Comparison of ENCODE assay signal across 13 cellular contexts in the genomic region with DNA sequence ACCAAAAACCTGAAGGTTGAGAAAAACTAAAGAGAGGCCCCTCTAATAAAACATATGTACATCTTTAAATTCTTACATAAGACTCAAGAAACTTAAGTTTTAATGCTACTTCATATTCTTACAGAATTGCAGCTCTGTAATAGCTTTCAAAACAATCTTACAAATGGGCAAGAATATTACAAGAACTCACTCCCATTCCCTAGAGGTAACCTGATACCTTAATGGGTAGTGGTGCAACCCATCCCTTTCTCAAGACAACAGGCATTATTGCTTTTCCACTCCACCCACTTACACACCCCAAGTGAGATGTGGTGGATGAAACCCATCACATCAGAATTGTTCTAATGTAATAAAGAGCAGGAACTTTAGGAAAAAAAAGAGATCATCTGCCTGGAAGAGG.
DNase-seq lines count a peak whose midpoint lies in the region; ATAC-seq, FAIRE-seq and TF ChIP-seq lines count a peak whose summit lies in the region.
"Had no signal": no experiment of that assay in that cellular context is flagged by ENCODE, and none has a peak within 500 bp of the region (broad histone marks: within the 10 kb centered on the region; RNA-seq: fewer than 3 reads in every experiment).

No MANE protein-coding gene starts in this region.

- no peak for TF ChIP-seq POLR2A in uterus (IDR thresholded peaks at IDR 0.05)

- H3K36me3 ChIP-seq in ascending aorta, result no peaks in the 10 kb centered on the region
- no peaks in the 10 kb centered on the region for H3K36me3 ChIP-seq in uterus
- H3K36me3 ChIP-seq: right lobe of liver had no signal

- no peak overlapping the region for H3K4me3 Mint-ChIP-seq in mesothelial cell of epicardium

- H3K27ac Mint-ChIP-seq in mesothelial cell of epicardium, result peak overlapping the region; percentile 31

- FAIRE-seq in frontal cortex (lab: Jason Lieb, UNC), result no peak

- no peak for DNase-seq in right cardiac atrium
- no peak for DNase-seq in Right ventricle myocardium superior
- DNase-seq in ascending aorta (ENCODE audit: low spot score in 2 of 2), result no peak
- no peak for DNase-seq in mesothelial cell of epicardium (ENCODE audit: low spot score in 2 of 2, unreplicated experiment in 2 of 2)
- DNase-seq in uterus, result no peak
- DNase-seq in frontal cortex (ENCODE audit: low spot score in 2 of 2), result no peak
- DNase-seq: central memory CD4-positive, alpha-beta T cell; NCI-H1417; right lobe of liver; T1000 had no signal

- H3K36me3 Mint-ChIP-seq in mesothelial cell of epicardium, result peaks cover 4% of the 10 kb centered on the region

- no peaks in the 10 kb centered on the region for H3K9me3 Mint-ChIP-seq in mesothelial cell of epicardium

- H3K9me3 ChIP-seq in right cardiac atrium (ENCODE audit: control insufficient read depth, low read length) (no peaks in the 10 kb centered on the region), ascending aorta (no peaks in the 10 kb centered on the region), uterus (no peaks in the 10 kb centered on the region)
- H3K9me3 ChIP-seq: right lobe of liver had no signal

- H3K27me3 ChIP-seq in right cardiac atrium (ENCODE audit: control insufficient read depth, insufficient read depth) (no peaks in the 10 kb centered on the region), ascending aorta (no peaks in the 10 kb centered on the region), uterus (no peaks in the 10 kb centered on the region)
- H3K27me3 ChIP-seq: BLaER1 treated with 17β-estradiol and CSF1 and Interleukin-3, amounts not matched to agents 10 nM and 100 nM; right lobe of liver had no signal

- intact Hi-C loops in right cardiac atrium (cut with DNase I), result no loop called here
- intact Hi-C loops in Right ventricle myocardium superior (cut with DNase I), result no loop called here
- intact Hi-C loops in ascending aorta (cut with DNase I), result loop anchor here (2.0 to 5.0 kb wide), 2 partner anchors 17 to 102 kb away; partner anchors contain the start of gene RBMS1
- intact Hi-C loops in uterus (cut with DNase I; ENCODE audit: low total_unique reads), result no loop called here

- TF ChIP-seq CTCF in ascending aorta (IDR thresholded peaks at IDR 0.05) (no peak), mesothelial cell of epicardium (IDR thresholded peaks at IDR 0.05; ENCODE audit: unreplicated experiment) (no peak), uterus (IDR thresholded peaks at IDR 0.05) (no peak)

- H3K4me1 ChIP-seq in right cardiac atrium (ENCODE audit: control insufficient read depth, insufficient read depth, low read length), result peaks cover 25% of the 10 kb centered on the region
- peaks cover 13 to 54% of the 10 kb centered on the region in 2 donors for H3K4me1 ChIP-seq in ascending aorta
- H3K4me1 ChIP-seq in uterus, result peaks cover 8 to 21% of the 10 kb centered on the region in 2 donors

- H3K4me1 Mint-ChIP-seq in mesothelial cell of epicardium, result peaks cover 39% of the 10 kb centered on the region

- H3K27ac ChIP-seq in right cardiac atrium (ENCODE audit: low read length) (peak overlapping the region; percentile 14), ascending aorta (peak overlapping the region; percentile 83 to 93), uterus (peak overlapping the region; percentile 6 to 13)

- H3K27me3 Mint-ChIP-seq in mesothelial cell of epicardium (ENCODE audit: low read depth), result no peaks in the 10 kb centered on the region

- H3K4me3 ChIP-seq in right cardiac atrium (ENCODE audit: low read length), result no peak overlapping the region
- no peak overlapping the region for H3K4me3 ChIP-seq in ascending aorta
- no peak overlapping the region for H3K4me3 ChIP-seq in uterus
- H3K4me3 ChIP-seq: BLaER1 treated with 17β-estradiol and CSF1 and Interleukin-3, amounts not matched to agents 10 nM and 100 nM; right lobe of liver had no signal

- ATAC-seq in right cardiac atrium (no peak), Right ventricle myocardium superior (ENCODE audit: poor library complexity) (no peak), HG03175 (IDR thresholded peaks at IDR 0.05; ENCODE audit: unreplicated experiment) (no peak), GM18520 (IDR thresholded peaks at IDR 0.05; ENCODE audit: unreplicated experiment) (no peak)
- ATAC-seq: right lobe of liver had no signal

Comparison
In these comparisons a context has a peak if more than half of its experiments do, and no peak if none do; other contexts are left out.
1. H3K27ac ChIP-seq: peak in every context shown above with its lines; median percentile 88 in ascending aorta; 14 in right cardiac atrium; 10 in uterus.